1 cellular context compared by ENCODE assay signal in the genomic region with DNA sequence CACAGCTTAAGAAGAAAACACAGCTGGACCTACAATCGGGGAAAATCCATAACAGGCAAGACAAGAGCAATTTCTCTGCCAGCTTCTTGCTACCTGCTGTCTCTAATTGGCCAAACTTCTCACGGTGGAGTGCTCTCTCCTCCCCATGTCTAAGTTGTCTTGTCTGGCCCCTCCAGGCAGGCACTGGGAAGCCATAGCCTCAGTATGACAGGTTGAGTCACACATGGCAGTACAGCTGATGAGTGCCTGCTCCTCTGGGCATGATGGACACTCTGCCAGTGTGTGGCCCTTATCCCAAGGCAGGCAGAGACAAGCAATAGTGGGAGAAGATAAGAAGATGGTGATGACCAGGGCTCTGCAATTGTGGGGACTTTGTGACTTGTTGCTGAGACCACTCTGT.
TF ChIP-seq lines count a peak whose summit lies in the region.

No MANE protein-coding gene starts in this region.

TF ChIP-seq in H1, 55 proteins besides CTCF, POLR2A, EP300 and RAD21:
- TF ChIP-seq GTF2F1 (IDR thresholded peaks at IDR 0.05; ENCODE audit: borderline replicate concordance, low read depth, low read length) = no peak
- TF ChIP-seq RNF2 (IDR thresholded peaks at IDR 0.05; ENCODE audit: borderline replicate concordance, low read depth, low read length, missing control alignments, poor library complexity, severe bottlenecking) = no peak
- no peak for TF ChIP-seq KDM4A (IDR thresholded peaks at IDR 0.05; ENCODE audit: low read depth, low read length, severe bottlenecking)
- TF ChIP-seq GABPA (IDR thresholded peaks at IDR 0.05; ENCODE audit: borderline replicate concordance, insufficient read depth, low read length) = no peak
- no peak for TF ChIP-seq SIRT6 (IDR thresholded peaks at IDR 0.05; ENCODE audit: low read length)
